In genomic region chr3:72836923-72837322, GRCh38 we compare ENCODE assay signal across 18 cellular contexts. TPM values are rescaled to one million over a fixed set of nuclear protein-coding genes. Genes with fewer than 3 reads are reported as not detected.
DNase-seq lines count a peak whose midpoint lies in the region; ATAC-seq, FAIRE-seq and TF ChIP-seq lines count a peak whose summit lies in the region.
"Had no signal": no experiment of that assay in that cellular context is flagged by ENCODE, and none has a peak within 500 bp of the region (broad histone marks: within the 10 kb centered on the region; RNA-seq: fewer than 3 reads in every experiment).

No MANE protein-coding gene starts in this region.

- peak; percentile 82 to 99 (median 96) for ATAC-seq in heart right ventricle
- no peak for ATAC-seq in GM18870 (IDR thresholded peaks at IDR 0.05; ENCODE audit: unreplicated experiment)

- WGBS in heart right ventricle, 2 donors = 43 to 63% methylated on average over 3 of the region's 3 CpGs

- FAIRE-seq in GM12891 (lab: Jason Lieb, UNC) = no peak
- FAIRE-seq: TTC549 had no signal

- H3K27ac ChIP-seq in C4-2B (no peak overlapping the region), heart right ventricle (peak overlapping the region in 1 of 10 donors; percentile 20)

- peak; percentile 22 for TF ChIP-seq CTCF in C4-2B (conservative IDR thresholded peaks at IDR 0.05)
- peak; percentile 8 for TF ChIP-seq CTCF in astrocyte of the cerebellum (IDR thresholded peaks at IDR 0.05; ENCODE audit: low read depth, low read length, missing control alignments)
- TF ChIP-seq CTCF in heart right ventricle (IDR thresholded peaks at IDR 0.05) = peak in 3 of 9 donors; percentile 20 to 33 (median 27)

- peaks cover 0 to 95% (median 20%) of the 10 kb centered on the region in 9 donors for H3K36me3 ChIP-seq in heart right ventricle

- no peaks in the 10 kb centered on the region for H3K27me3 ChIP-seq in heart right ventricle

- in situ Hi-C loops in astrocyte of the cerebellum (cut with HindIII; ENCODE audit: low sequenced_read_pairs) (loop anchor here (25.0 kb wide), 1 partner anchor 1100 kb away; the partner anchor contains the start of gene EIF4E3), ACHN (cut with HindIII; ENCODE audit: low pct_ligation_motif_present, low pct_unique_long_range_greater_than_20kb, low sequenced_read_pairs) (no loop called here)

- H3K4me3 ChIP-seq in astrocyte of the cerebellum (ENCODE audit: low read depth, low read length) (no peak overlapping the region), heart right ventricle (no peak overlapping the region)
- H3K4me3 ChIP-seq: mucosa of descending colon had no signal

- no peak for TF ChIP-seq POLR2A in GM12891 (IDR thresholded peaks at IDR 0.05; ENCODE audit: low read depth, low read length)

- intact Hi-C loops in heart right ventricle (cut with DNase I) (no loop called here), posterior cingulate gyrus (cut with DNase I) (no loop called here)

- peaks cover 0 to 16% (median 0%) of the 10 kb centered on the region in 9 donors for H3K4me1 ChIP-seq in heart right ventricle

- no peaks in the 10 kb centered on the region for H3K9me3 ChIP-seq in heart right ventricle
- H3K9me3 ChIP-seq: mucosa of descending colon had no signal

- peak; percentile 29 for DNase-seq in astrocyte of the cerebellum (ENCODE audit: low read depth)
- peak; percentile 78 to 80 for DNase-seq in heart right ventricle
- DNase-seq in posterior cingulate gyrus = peak; percentile 54 to 95 (median 68)
- no peak for DNase-seq in ACHN
- DNase-seq in COR-L47 (lab: John Stamatoyannopoulos, UW) = no peak
- DNase-seq in GM12891 (ENCODE audit: insufficient read length, low spot score) = no peak
- DNase-seq: activated CD4-positive, alpha-beta memory T cell treated with anti-CD3 and anti-CD28 coated beads, Interleukin-2, amount 10 ng/mL, durations not matched to agents 7 days and 5 days; activated effector memory CD4-positive, alpha-beta T cell treated with anti-CD3 and anti-CD28 coated beads, Interleukin-2, amount 50 U/mL, for 16 hours; EL; mucosa of descending colon; NCI-H1694 treated with DMSO at 0.1 percent for 48 hours; NK-92 treated with Interleukin-12 subunit alpha and Interleukin-12 subunit beta, amount 100 ng/mL, for 24 hours; SIG-M5; stimulated activated CD4-positive, alpha-beta T cell treated with anti-CD3 and anti-CD28 coated beads, Interleukin-2, amount 100 ng/mL, for 24 hours had no signal

TF ChIP-seq in GM12891, 5 proteins besides CTCF, POLR2A, EP300 and RAD21:
- TF ChIP-seq TAF1 (IDR thresholded peaks at IDR 0.05; ENCODE audit: low read depth, low read length) = no peak
- no peak for TF ChIP-seq PAX5 (IDR thresholded peaks at IDR 0.05; ENCODE audit: insufficient read depth, low read length, severe bottlenecking)
- no peak for TF ChIP-seq POU2F2 (IDR thresholded peaks at IDR 0.05; ENCODE audit: low read depth, low read length)
- TF ChIP-seq POLR2AphosphoS5 (IDR thresholded peaks at IDR 0.05; ENCODE audit: low read depth, low read length) = no peak
- no peak for TF ChIP-seq SPI1 (IDR thresholded peaks at IDR 0.05; ENCODE audit: low read depth, low read length)

RNA-seq across cellular contexts. Expression of gene SHQ1, which starts 11.3 kb away (rescaled TPM):
- total RNA-seq in heart right ventricle = 10 to 100 TPM; 13.9 to 24.0 (median 19.7) TPM
- polyA plus RNA-seq in heart right ventricle = 10 to 100 TPM in 1 of 2 donors, 1 to 10 TPM in 1; 8.0 to 14.3 TPM
- 13.6 TPM for polyA plus RNA-seq in GM12891 (2012; ENCODE audit: low read depth, missing spikeins)

RNA-seq across cellular contexts. Expression of gene GXYLT2, which starts 50.9 kb away (rescaled TPM):
- total RNA-seq in heart right ventricle = 10 to 100 TPM; 10.3 to 26.7 (median 14.6) TPM
- 1 to 10 TPM; 1.5 to 2.2 TPM for polyA plus RNA-seq in heart right ventricle
- 0.13 TPM for polyA plus RNA-seq in GM12891 (2012; ENCODE audit: low read depth, missing spikeins)
- total RNA-seq: activated CD4-positive, alpha-beta memory T cell treated with anti-CD3 and anti-CD28 coated beads, Interleukin-2, amount 10 ng/mL, durations not matched to agents 7 days and 5 days had no signal
- polyA plus RNA-seq: IgD-negative memory B cell had no signal

Comparison
In these comparisons a context has a peak if more than half of its experiments do, and no peak if none do; other contexts are left out.
1. DNase-seq: peak in astrocyte of the cerebellum (single experiment), heart right ventricle (2 of 2) and posterior cingulate gyrus (10 of 10); none in ACHN (single experiment), COR-L47 (single experiment) and GM12891 (single experiment).